ENCODE assay signal across 8 cellular contexts in genomic region chr20:44209691-44210421, GRCh38. TPM values are rescaled to one million over a fixed set of nuclear protein-coding genes. Genes with fewer than 3 reads are reported as not detected.
DNase-seq lines count a peak whose midpoint lies in the region; ATAC-seq and TF ChIP-seq lines count a peak whose summit lies in the region.

No MANE protein-coding gene starts in this region.

- no peaks in the 10 kb centered on the region for H3K9me3 Mint-ChIP-seq in activated CD4-positive, alpha-beta memory T cell treated with anti-CD3 and anti-CD28 coated beads, Interleukin-2, amount 10 ng/mL, durations not matched to agents 7 days and 5 days
- no peaks in the 10 kb centered on the region for H3K9me3 Mint-ChIP-seq in osteocyte (ENCODE audit: unreplicated experiment)

- H3K27ac ChIP-seq in foreskin keratinocyte, result peak overlapping the region; percentile 96

- no peaks in the 10 kb centered on the region; the same call in none of the 2 replicates for H3K36me3 ChIP-seq in GM06990 (ENCODE audit: control insufficient read depth, insufficient read depth, low read length)

- peak overlapping the region; percentile 87 for H3K27ac Mint-ChIP-seq in activated CD4-positive, alpha-beta memory T cell treated with anti-CD3 and anti-CD28 coated beads, Interleukin-2, amount 10 ng/mL, durations not matched to agents 7 days and 5 days
- peak overlapping the region; percentile 100 for H3K27ac Mint-ChIP-seq in osteocyte (ENCODE audit: unreplicated experiment)

- H3K4me1 ChIP-seq in foreskin keratinocyte, result peaks cover 38% of the 10 kb centered on the region

- CTCF ChIA-PET in activated CD4-positive, alpha-beta memory T cell treated with anti-CD3 and anti-CD28 coated beads, Interleukin-2, amount 10 ng/mL, durations not matched to agents 7 days and 5 days (lab: Charles Lee), result interaction anchor here (1.0 to 2.5 kb wide), 3 partner anchors 9 to 101 kb away, joined by 3 to 6 read pairs (median 5); partner anchors contain the start of gene FITM2

- H3K4me3 Mint-ChIP-seq in activated CD4-positive, alpha-beta memory T cell treated with anti-CD3 and anti-CD28 coated beads, Interleukin-2, amount 10 ng/mL, durations not matched to agents 7 days and 5 days, result peak overlapping the region; percentile 95
- H3K4me3 Mint-ChIP-seq in osteocyte (ENCODE audit: unreplicated experiment), result peak overlapping the region; percentile 100

- ATAC-seq in HG03135 (IDR thresholded peaks at IDR 0.05; ENCODE audit: unreplicated experiment) (peak; percentile 2), foreskin keratinocyte (no peak)

- H3K4me3 ChIP-seq in GM06990 (replicated peaks; ENCODE audit: low read depth, low read length), result peak overlapping the region; percentile 81

- POLR2A ChIA-PET in activated CD4-positive, alpha-beta memory T cell treated with anti-CD3 and anti-CD28 coated beads, Interleukin-2, amount 10 ng/mL, durations not matched to agents 7 days and 5 days (lab: Charles Lee), result interaction anchor here (0.7 to 2.0 kb wide), 10 partner anchors 8 to 752 kb away, joined by 3 to 12 read pairs (median 3); partner anchors contain the start of genes FITM2, SERINC3, SRSF6 and TTPAL

- H3K27me3 ChIP-seq in GM06990 (replicated peaks; ENCODE audit: control insufficient read depth, insufficient read depth, low read length) (no peaks in the 10 kb centered on the region), foreskin keratinocyte (no peaks in the 10 kb centered on the region)

- DNase-seq in GM06990 (ENCODE audit: extremely low read depth, insufficient read length) (no peak), foreskin keratinocyte (peak in 1 of 2 donors; percentile 22), osteocyte (ENCODE audit: extremely low spot score, unreplicated experiment) (no peak), hippocampal formation (lab: John Stamatoyannopoulos, UW) (no peak), NCI-H345 (lab: John Stamatoyannopoulos, UW) (no peak), AG08396 (ENCODE audit: low spot score) (no peak)
- no peak for DNase-seq in activated CD4-positive, alpha-beta memory T cell treated with anti-CD3 and anti-CD28 coated beads, Interleukin-2, amount 10 ng/mL, durations not matched to agents 7 days and 5 days

- H3K36me3 Mint-ChIP-seq in activated CD4-positive, alpha-beta memory T cell treated with anti-CD3 and anti-CD28 coated beads, Interleukin-2, amount 10 ng/mL, durations not matched to agents 7 days and 5 days (ENCODE audit: low read depth), result peaks cover 22% of the 10 kb centered on the region
- peaks cover 7% of the 10 kb centered on the region for H3K36me3 Mint-ChIP-seq in osteocyte (ENCODE audit: unreplicated experiment)

- no peaks in the 10 kb centered on the region for H3K27me3 Mint-ChIP-seq in activated CD4-positive, alpha-beta memory T cell treated with anti-CD3 and anti-CD28 coated beads, Interleukin-2, amount 10 ng/mL, durations not matched to agents 7 days and 5 days
- H3K27me3 Mint-ChIP-seq in osteocyte (ENCODE audit: unreplicated experiment), result no peaks in the 10 kb centered on the region

- TF ChIP-seq CTCF in GM06990 (IDR thresholded peaks at IDR 0.05; ENCODE audit: insufficient read depth, low read length, poor library complexity, severe bottlenecking) (no peak), foreskin keratinocyte (conservative IDR thresholded peaks at IDR 0.05) (no peak), osteocyte (IDR thresholded peaks at IDR 0.05) (no peak)

- peaks cover 48% of the 10 kb centered on the region for H3K4me1 Mint-ChIP-seq in activated CD4-positive, alpha-beta memory T cell treated with anti-CD3 and anti-CD28 coated beads, Interleukin-2, amount 10 ng/mL, durations not matched to agents 7 days and 5 days
- peaks cover 55% of the 10 kb centered on the region for H3K4me1 Mint-ChIP-seq in osteocyte (ENCODE audit: unreplicated experiment)

RNA-seq across cellular contexts. Expression of gene OSER1, which starts 0.7 kb away (rescaled TPM):
- 10 to 100 TPM; 30.8 to 31.4 TPM for total RNA-seq in activated CD4-positive, alpha-beta memory T cell treated with anti-CD3 and anti-CD28 coated beads, Interleukin-2, amount 10 ng/mL, durations not matched to agents 7 days and 5 days
- total RNA-seq in foreskin keratinocyte (29.9 and 32.9 TPM in 2 replicates), osteocyte (41.2 and 44.9 TPM in 2 replicates)
- polyA plus RNA-seq in foreskin keratinocyte, result 27.6 and 33.1 TPM in 2 replicates

RNA-seq across cellular contexts. Expression of gene JPH2, which starts 22.9 kb away (rescaled TPM):
- total RNA-seq in activated CD4-positive, alpha-beta memory T cell treated with anti-CD3 and anti-CD28 coated beads, Interleukin-2, amount 10 ng/mL, durations not matched to agents 7 days and 5 days, result under 1 TPM; 0.05 to 0.10 TPM
- 7.1 and 7.8 TPM in 2 replicates for total RNA-seq in foreskin keratinocyte
- polyA plus RNA-seq in foreskin keratinocyte, result 2.6 and 3.0 TPM in 2 replicates
- total RNA-seq in osteocyte, result 14.2 and 16.5 TPM in 2 replicates

RNA-seq across cellular contexts. Expression of gene GDAP1L1, which starts 37.3 kb away (rescaled TPM):
- total RNA-seq in activated CD4-positive, alpha-beta memory T cell treated with anti-CD3 and anti-CD28 coated beads, Interleukin-2, amount 10 ng/mL, durations not matched to agents 7 days and 5 days, result not detected
- not detected in 2 replicates for total RNA-seq in foreskin keratinocyte
- polyA plus RNA-seq in foreskin keratinocyte, result not detected in 2 replicates
- not detected in 2 replicates for total RNA-seq in osteocyte
